9 cellular contexts compared by ENCODE assay signal in the genomic region with DNA sequence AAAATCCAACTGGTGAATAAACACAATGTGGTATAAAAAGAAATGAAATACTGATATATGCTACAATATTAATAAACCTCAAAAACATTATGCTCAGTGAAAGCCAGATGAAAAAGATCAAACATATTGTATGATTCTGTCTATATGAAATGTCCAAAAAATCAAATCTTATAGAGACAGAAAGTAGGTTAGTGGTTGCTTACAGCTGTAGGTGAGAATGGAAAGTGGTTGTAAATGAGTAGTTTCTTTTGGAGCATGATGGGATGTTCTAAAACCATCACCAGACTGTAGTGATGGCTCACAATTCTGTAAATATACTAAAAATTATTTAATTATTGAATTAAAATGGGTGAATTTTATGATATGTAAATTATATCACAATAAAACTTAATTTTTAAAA.
"Had no signal": no experiment of that assay in that cellular context is flagged by ENCODE, and none has a peak within 500 bp of the region (broad histone marks: within the 10 kb centered on the region; RNA-seq: fewer than 3 reads in every experiment).

No MANE protein-coding gene starts in this region.

- ATAC-seq: GM23338, HepG2 had no signal

- H3K27ac Mint-ChIP-seq: GM23338, H9, IgD-negative memory B cell had no signal

- H3K4me2 ChIP-seq: GM23338 had no signal

- H2AFZ ChIP-seq: GM23338 had no signal

- H3K27ac ChIP-seq: HL-60 had no signal

- DNase-seq: H9, HCEC 1CT, KG1 had no signal

- H3K4me3 Mint-ChIP-seq: GM23338, H9, IgD-negative memory B cell had no signal

- H3K27me3 Mint-ChIP-seq: IgD-negative memory B cell had no signal

- FAIRE-seq: H1, H54, HepG2 had no signal

- H3K9me3 Mint-ChIP-seq: GM23338 had no signal

- H3K4me1 Mint-ChIP-seq: GM23338, H9 had no signal

- H3K4me3 ChIP-seq: GM23338 had no signal
